ENCODE assay signal across 1 cellular context in the genomic region with DNA sequence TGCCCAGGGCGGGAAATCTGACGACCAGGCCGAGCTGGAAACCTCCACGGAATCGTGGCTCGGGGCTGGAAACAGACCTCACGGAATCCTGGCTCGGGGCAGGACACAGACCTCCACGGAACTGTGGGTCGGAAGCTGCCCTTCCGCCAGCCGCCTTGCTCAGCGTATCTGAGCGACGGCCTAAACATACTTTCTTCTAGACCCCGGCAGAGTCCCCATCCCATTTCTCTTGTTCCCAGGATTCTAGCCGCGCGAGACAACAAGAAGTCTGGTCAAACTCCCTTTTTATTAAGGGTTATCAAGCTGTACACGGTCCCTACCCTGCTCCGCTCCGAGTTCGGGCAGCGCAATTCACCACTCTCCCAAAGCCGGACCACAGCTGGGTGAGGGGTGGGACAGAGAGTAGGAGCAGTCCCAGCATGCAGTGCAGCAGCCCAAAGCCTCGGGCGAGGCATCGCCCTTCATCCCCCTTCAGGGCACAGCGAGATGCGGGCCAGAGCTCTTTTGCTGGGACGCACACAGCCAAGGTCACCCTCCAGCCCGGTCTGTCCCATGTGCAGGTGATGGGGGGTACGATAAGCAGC.
TF ChIP-seq lines count a peak whose summit lies in the region.

No MANE protein-coding gene starts in this region.

TF ChIP-seq in HCT116, 20 proteins besides CTCF, POLR2A, EP300 and RAD21:
- no peak for TF ChIP-seq EZH2 (IDR thresholded peaks at IDR 0.05)
- 0 out of 2 replicates have a peak, but pooled peaks have one; percentile 1 for TF ChIP-seq POLR2AphosphoS5 (IDR thresholded peaks at IDR 0.05; ENCODE audit: low read depth, low read length)
